19 cellular contexts compared by ENCODE assay signal in genomic region chr9:107856633-107857032, GRCh38.
DNase-seq lines count a peak whose midpoint lies in the region; ATAC-seq, FAIRE-seq and TF ChIP-seq lines count a peak whose summit lies in the region.
"Had no signal": no experiment of that assay in that cellular context is flagged by ENCODE, and none has a peak within 500 bp of the region (broad histone marks: within the 10 kb centered on the region; RNA-seq: fewer than 3 reads in every experiment).

No MANE protein-coding gene starts in this region.

- dilution Hi-C loops in keratinocyte (cut with MboI; ENCODE audit: extremely low pct_ligation_motif_present, low sequenced_read_pairs): no loop called here

- no peaks in the 10 kb centered on the region for H3K36me3 ChIP-seq in A673 (ENCODE audit: insufficient read depth, low read length, poor library complexity, severe bottlenecking)
- H3K36me3 ChIP-seq in GM23338 (ENCODE audit: insufficient read depth): peaks cover 14% of the 10 kb centered on the region; the same call in 1 of the 2 replicates
- H3K36me3 ChIP-seq in SJCRH30: no peaks in the 10 kb centered on the region
- no peaks in the 10 kb centered on the region for H3K36me3 ChIP-seq in keratinocyte (ENCODE audit: control insufficient read depth in 2 of 2, extremely low read depth in 1 of 2, insufficient read depth in 2 of 2, low read length in 2 of 2)
- H3K36me3 ChIP-seq in body of pancreas (replicated peaks in 1 of 2; ENCODE audit: insufficient read depth in 1 of 2, low read depth in 2 of 2): no peaks in the 10 kb centered on the region
- H3K36me3 ChIP-seq: BE2C had no signal

- H3K79me2 ChIP-seq in GM23338 (replicated peaks; ENCODE audit: insufficient read depth): no peaks in the 10 kb centered on the region
- H3K79me2 ChIP-seq in keratinocyte (ENCODE audit: control insufficient read depth, insufficient read depth, low read length): no peaks in the 10 kb centered on the region

- POLR2A ChIA-PET in A673 (lab: Charles Lee; ENCODE audit: low non-redundant PET): no interaction called here

- no peaks in the 10 kb centered on the region for H3F3A ChIP-seq in GM23338 (replicated peaks; ENCODE audit: low read depth)

- TF ChIP-seq CTCF in A673 (conservative IDR thresholded peaks at IDR 0.05; ENCODE audit: low read depth, low read length) (no peak), GM23338 (conservative IDR thresholded peaks at IDR 0.05; ENCODE audit: low read depth in 2 of 2) (no peak), keratinocyte (optimal IDR thresholded peaks at IDR 0.05 in 1 of 3, IDR thresholded peaks at IDR 0.05 in 1 of 3, conservative IDR thresholded peaks at IDR 0.05 in 1 of 3; ENCODE audit: extremely low read depth in 1 of 3, insufficient read depth in 2 of 3, low read length in 3 of 3) (no peak), body of pancreas (IDR thresholded peaks at IDR 0.05) (no peak)

- no peaks in the 10 kb centered on the region for H3K9me1 ChIP-seq in keratinocyte (ENCODE audit: control insufficient read depth, extremely low read depth, insufficient read depth, low read length)

- H3K27me3 Mint-ChIP-seq in GM23338 (ENCODE audit: insufficient read depth, low read depth, poor library complexity): no peaks in the 10 kb centered on the region
- H3K27me3 Mint-ChIP-seq: CD4-positive, alpha-beta T cell had no signal

- H4K20me1 ChIP-seq in GM23338 (replicated peaks; ENCODE audit: insufficient read depth) (no peaks in the 10 kb centered on the region), keratinocyte (ENCODE audit: control insufficient read depth, extremely low read depth, insufficient read depth, low read length) (no peaks in the 10 kb centered on the region)

- TF ChIP-seq POLR2A in body of pancreas (IDR thresholded peaks at IDR 0.05): no peak

- H3K27ac ChIP-seq in A673 (ENCODE audit: low read depth, low read length, poor library complexity, severe bottlenecking) (no peak overlapping the region), GM23338 (ENCODE audit: low read depth) (no peak overlapping the region), SJCRH30 (no peak overlapping the region), keratinocyte (ENCODE audit: control insufficient read depth, insufficient read depth, low read length) (no peak overlapping the region), body of pancreas (no peak overlapping the region)

- H3K4me2 ChIP-seq in GM23338: no peak overlapping the region
- no peak overlapping the region for H3K4me2 ChIP-seq in keratinocyte (ENCODE audit: control insufficient read depth, extremely low read depth, insufficient read depth, low read depth, low read length)

- no peaks in the 10 kb centered on the region; the same call in 1 of the 2 replicates for H3K9me2 ChIP-seq in GM23338 (ENCODE audit: insufficient read depth)

- intact Hi-C loops in A673 (cut with micrococcal nuclease; ENCODE audit: unreplicated experiment) (no loop called here), body of pancreas (cut with DNase I) (no loop called here)

- peaks cover 13% of the 10 kb centered on the region for H3K9me3 ChIP-seq in A673 (ENCODE audit: low read depth, low read length, poor library complexity, severe bottlenecking)
- H3K9me3 ChIP-seq in SJCRH30 (replicated peaks): no peaks in the 10 kb centered on the region; the same call in 1 of the 2 replicates
- H3K9me3 ChIP-seq in keratinocyte (ENCODE audit: control insufficient read depth, low read depth, low read length): no peaks in the 10 kb centered on the region
- peaks cover 0 to 3% (median 0%) of the 10 kb centered on the region in 3 donors for H3K9me3 ChIP-seq in body of pancreas
- H3K9me3 ChIP-seq: BE2C had no signal

- H2AFZ ChIP-seq in GM23338 (peak overlapping the region; percentile 86), keratinocyte (ENCODE audit: control insufficient read depth, low read length) (peak overlapping the region; percentile 54)

- H3K36me3 Mint-ChIP-seq in GM23338 (ENCODE audit: low read depth): peaks cover 7% of the 10 kb centered on the region; the same call in 2 of the 3 replicates

- CTCF ChIA-PET in A673 (lab: Charles Lee): no interaction called here

- H3K27ac Mint-ChIP-seq in GM23338: no peak overlapping the region
- H3K27ac Mint-ChIP-seq: CD4-positive, alpha-beta T cell had no signal

- WGBS in body of pancreas, 2 donors: 44 to 55% methylated on average over 2 of the region's 2 CpGs

- H3K9me3 Mint-ChIP-seq in GM23338: peaks cover 12% of the 10 kb centered on the region; the same call in 2 of the 3 replicates

- no peaks in the 10 kb centered on the region for H3K4me1 Mint-ChIP-seq in GM23338

- H3K27me3 ChIP-seq in A673 (replicated peaks; ENCODE audit: insufficient read depth, low read depth, low read length, poor library complexity) (no peaks in the 10 kb centered on the region), GM23338 (ENCODE audit: insufficient read depth) (no peaks in the 10 kb centered on the region), SJCRH30 (no peaks in the 10 kb centered on the region; the same call in 1 of the 2 replicates), keratinocyte (ENCODE audit: control insufficient read depth, extremely low read depth, insufficient read depth, low read length) (no peaks in the 10 kb centered on the region), body of pancreas (no peaks in the 10 kb centered on the region)
- H3K27me3 ChIP-seq: BE2C had no signal

- no TSS peak for BruUV-seq in A673 (replicated peaks; lab: Mats Ljungman, UMichigan)

- ATAC-seq in GM23338 (no peak), HG03159 (IDR thresholded peaks at IDR 0.05; ENCODE audit: unreplicated experiment) (no peak), body of pancreas (no peak)

- no peak overlapping the region for H3K9ac ChIP-seq in keratinocyte (ENCODE audit: control insufficient read depth, extremely low read depth, insufficient read depth, low read length)

- no peaks in the 10 kb centered on the region for H3K4me1 ChIP-seq in A673 (ENCODE audit: insufficient read depth, low read length, poor library complexity, severe bottlenecking)
- no peaks in the 10 kb centered on the region for H3K4me1 ChIP-seq in GM23338 (ENCODE audit: insufficient read depth)
- no peaks in the 10 kb centered on the region for H3K4me1 ChIP-seq in SJCRH30
- H3K4me1 ChIP-seq in keratinocyte (ENCODE audit: control insufficient read depth, extremely low read depth, insufficient read depth, low read length): no peaks in the 10 kb centered on the region
- H3K4me1 ChIP-seq in body of pancreas: no peaks in the 10 kb centered on the region
- H3K4me1 ChIP-seq: BE2C had no signal

- DNase-seq in A673 (ENCODE audit: low spot score) (peak; percentile 2), GM23338 (ENCODE audit: low spot score) (peak; percentile 18), SJCRH30 (peak; percentile 9 to 24), keratinocyte (ENCODE audit: low read depth, low spot score) (no peak), NCI-H2107 treated with DMSO at 0.1 percent for 48 hours (lab: John Stamatoyannopoulos, UW; ENCODE audit: unreplicated experiment) (no peak), body of pancreas (no peak)
- DNase-seq: BE2C; CD4-positive, alpha-beta T cell; MM.1S; NCI-H1105; NCI-H187 treated with DMSO at 0.1 percent for 48 hours; NCI-H2171; NCI-H446 treated with DMSO at 0.1 percent for 48 hours; NCI-H748 treated with DMSO at 0.1 percent for 48 hours; OCI-M1; SHP77 treated with DMSO at 0.1 percent for 48 hours; T-helper 2 cell had no signal

- FAIRE-seq in keratinocyte (lab: Jason Lieb, UNC): no peak
- FAIRE-seq: G401.6 had no signal

- H3K4me3 ChIP-seq in A673 (ENCODE audit: low read depth, low read length, poor library complexity, severe bottlenecking) (no peak overlapping the region), GM23338 (no peak overlapping the region), SJCRH30 (no peak overlapping the region), keratinocyte (ENCODE audit: control insufficient read depth in 2 of 3, extremely low read depth in 1 of 3, insufficient read depth in 2 of 3, low read depth in 1 of 3, low read length in 3 of 3) (no peak overlapping the region), body of pancreas (no peak overlapping the region)

- no peak overlapping the region for H3K4me3 Mint-ChIP-seq in GM23338
- H3K4me3 Mint-ChIP-seq: CD4-positive, alpha-beta T cell had no signal

TF ChIP-seq in GM23338, 12 proteins besides CTCF, POLR2A, EP300 and RAD21 (continues in another document):
- TF ChIP-seq NANOG (IDR thresholded peaks at IDR 0.05; ENCODE audit: borderline replicate concordance) (no peak), ZNF114 (CRISPR knock-in tag; IDR thresholded peaks at IDR 0.05) (no peak), POLR2AphosphoS5 (IDR thresholded peaks at IDR 0.05; ENCODE audit: low read depth) (no peak), ETS1 (IDR thresholded peaks at IDR 0.05) (no peak), ZNF331 (CRISPR knock-in tag; IDR thresholded peaks at IDR 0.05; ENCODE audit: low read depth) (no peak), CREB1 (CRISPR knock-in tag; IDR thresholded peaks at IDR 0.05; ENCODE audit: low read depth) (no peak), JUNB (IDR thresholded peaks at IDR 0.05; ENCODE audit: unreplicated experiment) (no peak), EZH2 (IDR thresholded peaks at IDR 0.05; ENCODE audit: low read depth, unreplicated experiment) (no peak)

Comparison
In these comparisons a context has a peak if more than half of its experiments do, and no peak if none do; other contexts are left out.
1. DNase-seq: peak in A673 (single experiment), GM23338 (single experiment) and SJCRH30 (2 of 2); none in keratinocyte (single experiment), NCI-H2107 treated with DMSO at 0.1 percent for 48 hours (single experiment) and body of pancreas (0 of 4).